In the genomic region with DNA sequence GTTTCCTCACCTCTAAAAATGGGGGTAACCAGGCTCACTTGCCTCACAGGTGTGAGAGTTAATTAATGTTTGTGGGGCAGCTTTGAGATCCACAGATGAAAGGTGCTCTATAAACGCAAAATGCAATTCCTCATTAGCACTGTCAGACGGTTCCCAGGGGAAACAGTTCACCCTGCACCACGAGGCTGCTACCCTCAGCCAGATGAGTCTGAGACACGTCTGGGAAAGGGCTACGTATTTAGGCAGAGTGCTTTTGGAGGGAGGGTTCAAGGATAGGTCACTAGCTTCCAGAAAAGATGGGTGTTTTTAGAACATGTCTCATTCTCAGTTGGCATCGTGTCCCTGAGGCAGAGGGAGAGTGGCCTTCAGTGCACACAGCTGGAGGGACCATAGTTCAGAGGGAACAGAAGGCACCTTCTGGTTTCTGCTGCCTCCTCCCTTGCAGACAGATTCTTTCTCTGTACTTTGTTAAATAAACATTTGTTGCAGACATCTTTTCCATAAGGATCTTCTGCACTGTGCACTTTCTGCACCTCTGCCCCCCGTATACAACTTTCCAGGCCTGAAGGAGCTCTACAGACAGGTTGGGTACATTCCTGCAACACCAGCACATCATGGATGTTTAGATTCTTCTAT, we compare ENCODE assay signal across 11 cellular contexts.
DNase-seq lines count a peak whose midpoint lies in the region; TF ChIP-seq lines count a peak whose summit lies in the region.
"Had no signal": no experiment of that assay in that cellular context is flagged by ENCODE, and none has a peak within 500 bp of the region (broad histone marks: within the 10 kb centered on the region; RNA-seq: fewer than 3 reads in every experiment).

No MANE protein-coding gene starts in this region.

- H3K27ac ChIP-seq in adrenal gland (peak overlapping the region in 4 of 5 donors; percentile 5 to 89 (median 76)), muscle layer of colon (ENCODE audit: low read depth, low read length) (peak overlapping the region; percentile 49), colonic mucosa (no peak overlapping the region)
- H3K27ac ChIP-seq: parathyroid adenoma had no signal

- peaks cover 3 to 22% of the 10 kb centered on the region in 2 donors for H3K4me1 ChIP-seq in adrenal gland (replicated peaks in 1 of 2)
- H3K4me1 ChIP-seq in muscle layer of colon (ENCODE audit: insufficient read depth, low read length): peaks cover 13% of the 10 kb centered on the region
- no peaks in the 10 kb centered on the region for H3K4me1 ChIP-seq in colonic mucosa
- H3K4me1 ChIP-seq: parathyroid adenoma had no signal

- H3K27me3 ChIP-seq in adrenal gland (no peaks in the 10 kb centered on the region), muscle layer of colon (ENCODE audit: control insufficient read depth in 1 of 2, insufficient read depth in 2 of 2, low read length in 2 of 2) (no peaks in the 10 kb centered on the region), colonic mucosa (no peaks in the 10 kb centered on the region)
- H3K27me3 ChIP-seq: thyroid gland had no signal

- intact Hi-C loops in adrenal gland (cut with DNase I): loop anchor here in 1 of 2 donors (10.0 kb wide), 1 partner anchor 76 kb away; no protein-coding TSS in a partner anchor
- intact Hi-C loops in colonic mucosa (cut with DNase I): no loop called here

- in situ Hi-C loops in ACHN (cut with HindIII; ENCODE audit: low pct_ligation_motif_present, low pct_unique_long_range_greater_than_20kb, low sequenced_read_pairs): no loop called here

- no peaks in the 10 kb centered on the region for H3K9me3 ChIP-seq in adrenal gland (replicated peaks in 1 of 3)
- no peaks in the 10 kb centered on the region for H3K9me3 ChIP-seq in muscle layer of colon (ENCODE audit: low read length)
- no peaks in the 10 kb centered on the region for H3K9me3 ChIP-seq in colonic mucosa
- H3K9me3 ChIP-seq: thyroid gland had no signal

- TF ChIP-seq POLR2A in adrenal gland (IDR thresholded peaks at IDR 0.05): no peak

- TF ChIP-seq CTCF in HFF-Myc (IDR thresholded peaks at IDR 0.05; ENCODE audit: low read depth, low read length, missing control alignments) (no peak), adrenal gland (IDR thresholded peaks at IDR 0.05) (no peak), colonic mucosa (IDR thresholded peaks at IDR 0.05) (no peak)

- H3K36me3 ChIP-seq in adrenal gland (replicated peaks in 1 of 2): no peaks in the 10 kb centered on the region
- H3K36me3 ChIP-seq in muscle layer of colon (ENCODE audit: insufficient read depth, low read length): no peaks in the 10 kb centered on the region
- H3K36me3 ChIP-seq in colonic mucosa: no peaks in the 10 kb centered on the region
- H3K36me3 ChIP-seq: thyroid gland had no signal

- 41 to 55% (median 46%) methylated on average over 6 to 7 of the region's 7 CpGs for WGBS in adrenal gland, 4 donors

- H3K4me3 ChIP-seq in HFF-Myc (replicated peaks; ENCODE audit: low read depth, low read length) (0 out of 2 replicates have a peak overlapping the region, but pooled peaks have one; percentile 2), adrenal gland (no peak overlapping the region), muscle layer of colon (ENCODE audit: low read depth in 1 of 2, low read length in 2 of 2) (no peak overlapping the region), colonic mucosa (no peak overlapping the region)
- H3K4me3 ChIP-seq: thyroid gland had no signal

- DNase-seq in ACHN (peak; percentile 44), HFF-Myc (ENCODE audit: extremely low read depth, low read depth) (peak; percentile 45), adrenal gland (peak in 4 of 7 donors; percentile 33 to 47 (median 44)), colonic mucosa (no peak), NCI-H2081 treated with DMSO at 0.1 percent for 48 hours (lab: John Stamatoyannopoulos, UW) (no peak), SKM-1 treated with dmso at 0.1 percent for 144 hours (lab: John Stamatoyannopoulos, UW; ENCODE audit: unreplicated experiment) (no peak), C1 segment of cervical spinal cord (lab: John Stamatoyannopoulos, UW) (no peak)
- DNase-seq: NCI-H187 treated with DMSO at 0.1 percent for 48 hours, thyroid gland had no signal

- no peak overlapping the region for H3K9ac ChIP-seq in muscle layer of colon (ENCODE audit: low read length)
- no peak overlapping the region for H3K9ac ChIP-seq in colonic mucosa (ENCODE audit: low read depth in 2 of 2, low read length in 2 of 2)
- H3K9ac ChIP-seq: parathyroid adenoma had no signal

Comparison
In these comparisons a context has a peak if more than half of its experiments do, and no peak if none do; other contexts are left out.
1. DNase-seq: peak in ACHN (single experiment), HFF-Myc (single experiment) and adrenal gland (4 of 7); none in colonic mucosa (single experiment), NCI-H2081 treated with DMSO at 0.1 percent for 48 hours (single experiment), SKM-1 treated with dmso at 0.1 percent for 144 hours (single experiment) and C1 segment of cervical spinal cord (0 of 14).